8 cellular contexts compared by ENCODE assay signal in the genomic region with DNA sequence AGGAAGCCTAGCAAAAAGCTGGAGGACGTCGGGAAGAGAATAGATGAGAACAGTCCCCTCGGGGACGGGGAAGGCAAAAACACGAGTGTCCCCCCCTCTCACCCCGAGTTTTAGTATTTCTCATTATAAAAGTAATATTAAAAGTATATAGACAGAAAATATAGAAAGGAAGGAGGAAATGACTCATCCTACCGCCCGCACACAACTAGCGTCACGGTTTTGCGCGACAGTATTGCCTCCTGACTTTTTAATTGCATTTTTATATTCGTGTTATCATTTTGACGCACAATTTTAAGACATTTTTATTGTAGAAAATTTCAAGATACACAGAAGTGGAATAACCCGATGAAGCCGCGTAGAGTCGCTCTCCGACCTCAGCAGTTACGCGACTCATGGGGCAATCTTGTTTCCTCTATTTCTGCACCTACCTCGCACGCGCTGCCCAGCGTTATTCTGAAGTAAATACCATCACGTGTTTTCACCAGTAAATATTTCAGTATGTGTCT. TPM values are rescaled to one million over a fixed set of nuclear protein-coding genes. Genes with fewer than 3 reads are reported as not detected.
DNase-seq lines count a peak whose midpoint lies in the region; ATAC-seq and TF ChIP-seq lines count a peak whose summit lies in the region.

No MANE protein-coding gene starts in this region.

- H3K27ac ChIP-seq in neuronal stem cell (replicated peaks; ENCODE audit: low read length), result no peak overlapping the region
- H3K27ac ChIP-seq in thyroid gland, result peak overlapping the region; percentile 64 to 84 (median 83)

- H3K27me3 ChIP-seq in neuronal stem cell (ENCODE audit: control insufficient read depth in 3 of 3, insufficient read depth in 3 of 3, low read depth in 1 of 3, low read length in 3 of 3), result peaks cover 0 to 7% (median 0%) of the 10 kb centered on the region in 3 experiments
- H3K27me3 ChIP-seq in thyroid gland, result no peaks in the 10 kb centered on the region

- ATAC-seq in GM21786 (IDR thresholded peaks at IDR 0.05; ENCODE audit: unreplicated experiment), result peak; percentile 14

- no peak overlapping the region for H4K8ac ChIP-seq in neuronal stem cell (ENCODE audit: low read depth, low read length)

- H3K79me1 ChIP-seq in neuronal stem cell (ENCODE audit: low read depth, low read length), result no peaks in the 10 kb centered on the region

- H3K23ac ChIP-seq in neuronal stem cell (ENCODE audit: low read depth, low read length, poor library complexity), result no peak overlapping the region

- no peak overlapping the region for H2AK5ac ChIP-seq in neuronal stem cell (ENCODE audit: low read depth, low read length)

- intact Hi-C loops in thyroid gland (cut with DNase I), result no loop called here

- H3K4ac ChIP-seq in neuronal stem cell (ENCODE audit: low read length), result no peak overlapping the region

- H4K91ac ChIP-seq in neuronal stem cell (ENCODE audit: low read depth, low read length, poor library complexity), result no peak overlapping the region

- TF ChIP-seq CTCF in fibroblast of mammary gland (conservative IDR thresholded peaks at IDR 0.05; ENCODE audit: control insufficient read depth, insufficient read depth, low read depth, low read length), result peak; percentile 23
- TF ChIP-seq CTCF in thyroid gland (IDR thresholded peaks at IDR 0.05), result peak in 1 of 6 experiments; percentile 21

- TF ChIP-seq POLR2A in thyroid gland (IDR thresholded peaks at IDR 0.05), result no peak

- peak overlapping the region; percentile 90 for H2AFZ ChIP-seq in neuronal stem cell (ENCODE audit: low read length)

- H3K9me3 ChIP-seq in neuronal stem cell (replicated peaks in 1 of 2; ENCODE audit: control insufficient read depth in 2 of 2, insufficient read depth in 1 of 2, low read depth in 1 of 2, low read length in 2 of 2), result no peaks in the 10 kb centered on the region
- no peaks in the 10 kb centered on the region for H3K9me3 ChIP-seq in thyroid gland

- H2BK12ac ChIP-seq in neuronal stem cell (ENCODE audit: low read length), result no peak overlapping the region

- H3K4me3 ChIP-seq in fibroblast of mammary gland (ENCODE audit: control insufficient read depth, low read depth, low read length) (peak overlapping the region; percentile 89), neuronal stem cell (ENCODE audit: low read length in 2 of 2) (peak overlapping the region; percentile 57 to 88), thyroid gland (replicated peaks in 1 of 3) (peak overlapping the region in 2 of 3 donors; percentile 72 to 75)

- H3K36me3 ChIP-seq in neuronal stem cell (replicated peaks in 1 of 2; ENCODE audit: control insufficient read depth in 2 of 2, insufficient read depth in 2 of 2, low read length in 2 of 2) (peaks cover 5% of the 10 kb centered on the region in 2 donors), thyroid gland (no peaks in the 10 kb centered on the region)

- peak overlapping the region; percentile 70 for H3K4me2 ChIP-seq in neuronal stem cell (ENCODE audit: insufficient read depth, low read length, poor library complexity, severe bottlenecking)

- no peak overlapping the region for H3K18ac ChIP-seq in neuronal stem cell (ENCODE audit: low read length)

- H2BK15ac ChIP-seq in neuronal stem cell (ENCODE audit: low read length), result no peak overlapping the region

- H3K14ac ChIP-seq in neuronal stem cell (ENCODE audit: low read length), result no peak overlapping the region

- H2BK120ac ChIP-seq in neuronal stem cell (ENCODE audit: low read depth, low read length), result no peak overlapping the region

- WGBS in neuronal stem cell (ENCODE audit: extremely low coverage in 2 of 2, insufficient read length in 2 of 2, insufficient replicate concordance in 1 of 2), 2 donors, result no CpG with 5 or more reads among the region's 26 CpGs
- 2 to 14% methylated on average over 26 of the region's 26 CpGs for WGBS in thyroid gland, 2 donors

- H2BK5ac ChIP-seq in neuronal stem cell (ENCODE audit: low read length), result no peak overlapping the region

- no peaks in the 10 kb centered on the region for H3K4me1 ChIP-seq in neuronal stem cell (ENCODE audit: control insufficient read depth in 2 of 2, insufficient read depth in 1 of 2, low read depth in 1 of 2, low read length in 2 of 2)
- H3K4me1 ChIP-seq in thyroid gland, result peaks cover 0 to 6% of the 10 kb centered on the region in 2 donors

- DNase-seq in DMS53 (lab: John Stamatoyannopoulos, UW), result peak; percentile 76
- peak; percentile 52 for DNase-seq in NCI-H526 treated with DMSO at 0.1 percent for 48 hours (lab: John Stamatoyannopoulos, UW)
- peak; percentile 57 for DNase-seq in activated T-cell treated with anti-CD3 and anti-CD28 coated beads for 48 hours (ENCODE audit: low read depth)
- peak; percentile 65 for DNase-seq in fibroblast of mammary gland (ENCODE audit: low read depth)
- DNase-seq in neuronal stem cell (ENCODE audit: low spot score), result no peak
- DNase-seq in thyroid gland, result peak; percentile 40 to 41
- DNase-seq in NCI-H2029 treated with DMSO at 0.1 percent for 48 hours (lab: John Stamatoyannopoulos, UW), result no peak

- no peak overlapping the region for H3K9ac ChIP-seq in neuronal stem cell (ENCODE audit: low read depth, low read length, poor library complexity)

RNA-seq across cellular contexts. Expression of a gene that starts 0.7 kb away (rescaled TPM):
- 9.2 TPM for polyA plus RNA-seq in neuronal stem cell (2013, experiment 1 of 2)
- polyA plus RNA-seq in neuronal stem cell (2013, experiment 2 of 2), result 9.1 TPM
- total RNA-seq in thyroid gland, result 10 to 100 TPM in 3 of 4 donors, 1 to 10 TPM in 1; 2.1 to 14.3 (median 12.7) TPM

RNA-seq across cellular contexts. Expression of a gene that starts 18.9 kb away (rescaled TPM):
- polyA plus RNA-seq in neuronal stem cell (2013, experiment 1 of 2), result 31.0 TPM
- polyA plus RNA-seq in neuronal stem cell (2013, experiment 2 of 2), result 31.4 TPM
- total RNA-seq in thyroid gland, result 10 to 100 TPM; 17.7 to 31.1 (median 23.0) TPM

RNA-seq across cellular contexts. Expression of a gene that starts 28.2 kb away (rescaled TPM):
- polyA plus RNA-seq in neuronal stem cell (2013, experiment 1 of 2), result 45.9 TPM
- polyA plus RNA-seq in neuronal stem cell (2013, experiment 2 of 2), result 45.2 TPM
- total RNA-seq in thyroid gland, result 10 to 100 TPM; 29.9 to 59.4 (median 41.0) TPM

RNA-seq across cellular contexts. Expression of a gene that starts 28.5 kb away (rescaled TPM):
- 32.9 TPM for polyA plus RNA-seq in neuronal stem cell (2013, experiment 1 of 2)
- 31.7 TPM for polyA plus RNA-seq in neuronal stem cell (2013, experiment 2 of 2)
- 10 to 100 TPM; 22.5 to 38.4 (median 24.1) TPM for total RNA-seq in thyroid gland

Comparison
In these comparisons a context has a peak if more than half of its experiments do, and no peak if none do; other contexts are left out.
1. DNase-seq: peak in DMS53 (single experiment), NCI-H526 treated with DMSO at 0.1 percent for 48 hours (single experiment), activated T-cell treated with anti-CD3 and anti-CD28 coated beads for 48 hours (single experiment), fibroblast of mammary gland (single experiment) and thyroid gland (2 of 2); none in neuronal stem cell (single experiment) and NCI-H2029 treated with DMSO at 0.1 percent for 48 hours (single experiment).
2. Peak in every context shown above with its lines, with median percentiles within 50 percentile points of each other: H3K4me3 ChIP-seq.